Comparison of ENCODE assay signal across 1 cellular context in the genomic region with DNA sequence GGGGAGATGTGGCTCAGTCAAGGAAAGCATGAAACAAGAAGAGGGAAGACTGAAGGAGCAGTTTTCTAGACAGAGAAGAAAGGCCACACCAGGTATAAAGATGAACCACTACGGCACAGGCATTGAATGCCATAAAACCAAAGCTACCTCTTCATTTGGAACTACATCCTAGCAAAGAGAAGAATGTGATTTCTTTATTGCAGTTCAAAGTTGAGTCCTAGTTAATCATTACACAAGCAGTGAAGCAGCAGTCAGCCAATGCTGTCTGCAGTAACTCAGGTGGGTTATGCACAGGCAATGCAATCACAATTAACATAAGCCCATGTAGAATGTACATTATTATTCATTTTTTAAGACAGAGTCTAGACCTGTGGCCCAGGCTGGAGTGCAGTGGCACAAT.
TF ChIP-seq lines count a peak whose summit lies in the region.

No MANE protein-coding gene starts in this region.

TF ChIP-seq in HepG2, 621 proteins besides CTCF, POLR2A, EP300 and RAD21 (continued from another document and continues in another):
- TF ChIP-seq TEF (CRISPR knock-in tag; IDR thresholded peaks at IDR 0.05) = no peak
- no peak for TF ChIP-seq MIER3 (CRISPR knock-in tag; IDR thresholded peaks at IDR 0.05; ENCODE audit: borderline replicate concordance)
- TF ChIP-seq, protein P1, sequence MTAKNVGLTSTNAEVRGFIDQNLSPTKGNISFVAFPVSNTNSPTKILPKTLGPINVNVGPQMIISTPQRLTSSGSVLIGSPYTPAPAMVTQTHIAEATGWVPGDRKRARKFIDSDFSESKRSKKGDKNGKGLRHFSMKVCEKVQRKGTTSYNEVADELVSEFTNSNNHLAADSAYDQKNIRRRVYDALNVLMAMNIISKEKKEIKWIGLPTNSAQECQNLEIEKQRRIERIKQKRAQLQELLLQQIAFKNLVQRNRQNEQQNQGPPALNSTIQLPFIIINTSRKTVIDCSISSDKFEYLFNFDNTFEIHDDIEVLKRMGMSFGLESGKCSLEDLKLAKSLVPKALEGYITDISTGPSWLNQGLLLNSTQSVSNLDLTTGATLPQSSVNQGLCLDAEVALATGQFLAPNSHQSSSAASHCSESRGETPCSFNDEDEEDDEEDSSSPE (CRISPR knock-in tag; IDR thresholded peaks at IDR 0.05) = no peak
- TF ChIP-seq TAF1 (CRISPR knock-in tag; IDR thresholded peaks at IDR 0.05) = no peak
- no peak for TF ChIP-seq NFATC3 (CRISPR knock-in tag; IDR thresholded peaks at IDR 0.05)
- TF ChIP-seq, protein P2, sequence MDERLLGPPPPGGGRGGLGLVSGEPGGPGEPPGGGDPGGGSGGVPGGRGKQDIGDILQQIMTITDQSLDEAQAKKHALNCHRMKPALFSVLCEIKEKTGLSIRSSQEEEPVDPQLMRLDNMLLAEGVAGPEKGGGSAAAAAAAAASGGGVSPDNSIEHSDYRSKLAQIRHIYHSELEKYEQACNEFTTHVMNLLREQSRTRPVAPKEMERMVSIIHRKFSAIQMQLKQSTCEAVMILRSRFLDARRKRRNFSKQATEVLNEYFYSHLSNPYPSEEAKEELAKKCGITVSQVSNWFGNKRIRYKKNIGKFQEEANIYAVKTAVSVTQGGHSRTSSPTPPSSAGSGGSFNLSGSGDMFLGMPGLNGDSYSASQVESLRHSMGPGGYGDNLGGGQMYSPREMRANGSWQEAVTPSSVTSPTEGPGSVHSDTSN (CRISPR knock-in tag; IDR thresholded peaks at IDR 0.05) = no peak
- no peak for TF ChIP-seq FOSL2 (CRISPR knock-in tag; IDR thresholded peaks at IDR 0.05)
- TF ChIP-seq, protein P3, sequence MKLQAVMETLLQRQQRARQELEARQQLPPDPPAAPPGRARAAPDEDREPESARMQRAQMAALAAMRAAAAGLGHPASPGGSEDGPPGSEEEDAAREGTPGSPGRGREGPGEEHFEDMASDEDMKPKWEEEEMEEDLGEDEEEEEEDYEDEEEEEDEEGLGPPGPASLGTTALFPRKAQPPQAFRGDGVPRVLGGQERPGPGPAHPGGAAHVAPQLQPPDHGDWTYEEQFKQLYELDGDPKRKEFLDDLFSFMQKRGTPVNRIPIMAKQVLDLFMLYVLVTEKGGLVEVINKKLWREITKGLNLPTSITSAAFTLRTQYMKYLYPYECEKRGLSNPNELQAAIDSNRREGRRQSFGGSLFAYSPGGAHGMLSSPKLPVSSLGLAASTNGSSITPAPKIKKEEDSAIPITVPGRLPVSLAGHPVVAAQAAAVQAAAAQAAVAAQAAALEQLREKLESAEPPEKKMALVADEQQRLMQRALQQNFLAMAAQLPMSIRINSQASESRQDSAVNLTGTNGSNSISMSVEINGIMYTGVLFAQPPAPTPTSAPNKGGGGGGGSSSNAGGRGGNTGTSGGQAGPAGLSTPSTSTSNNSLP (IDR thresholded peaks at IDR 0.05; ENCODE audit: low read depth, low read length) = peak; percentile 82
- no peak for TF ChIP-seq ELK4 (CRISPR knock-in tag; IDR thresholded peaks at IDR 0.05; ENCODE audit: borderline replicate concordance)
- TF ChIP-seq, protein P4, sequence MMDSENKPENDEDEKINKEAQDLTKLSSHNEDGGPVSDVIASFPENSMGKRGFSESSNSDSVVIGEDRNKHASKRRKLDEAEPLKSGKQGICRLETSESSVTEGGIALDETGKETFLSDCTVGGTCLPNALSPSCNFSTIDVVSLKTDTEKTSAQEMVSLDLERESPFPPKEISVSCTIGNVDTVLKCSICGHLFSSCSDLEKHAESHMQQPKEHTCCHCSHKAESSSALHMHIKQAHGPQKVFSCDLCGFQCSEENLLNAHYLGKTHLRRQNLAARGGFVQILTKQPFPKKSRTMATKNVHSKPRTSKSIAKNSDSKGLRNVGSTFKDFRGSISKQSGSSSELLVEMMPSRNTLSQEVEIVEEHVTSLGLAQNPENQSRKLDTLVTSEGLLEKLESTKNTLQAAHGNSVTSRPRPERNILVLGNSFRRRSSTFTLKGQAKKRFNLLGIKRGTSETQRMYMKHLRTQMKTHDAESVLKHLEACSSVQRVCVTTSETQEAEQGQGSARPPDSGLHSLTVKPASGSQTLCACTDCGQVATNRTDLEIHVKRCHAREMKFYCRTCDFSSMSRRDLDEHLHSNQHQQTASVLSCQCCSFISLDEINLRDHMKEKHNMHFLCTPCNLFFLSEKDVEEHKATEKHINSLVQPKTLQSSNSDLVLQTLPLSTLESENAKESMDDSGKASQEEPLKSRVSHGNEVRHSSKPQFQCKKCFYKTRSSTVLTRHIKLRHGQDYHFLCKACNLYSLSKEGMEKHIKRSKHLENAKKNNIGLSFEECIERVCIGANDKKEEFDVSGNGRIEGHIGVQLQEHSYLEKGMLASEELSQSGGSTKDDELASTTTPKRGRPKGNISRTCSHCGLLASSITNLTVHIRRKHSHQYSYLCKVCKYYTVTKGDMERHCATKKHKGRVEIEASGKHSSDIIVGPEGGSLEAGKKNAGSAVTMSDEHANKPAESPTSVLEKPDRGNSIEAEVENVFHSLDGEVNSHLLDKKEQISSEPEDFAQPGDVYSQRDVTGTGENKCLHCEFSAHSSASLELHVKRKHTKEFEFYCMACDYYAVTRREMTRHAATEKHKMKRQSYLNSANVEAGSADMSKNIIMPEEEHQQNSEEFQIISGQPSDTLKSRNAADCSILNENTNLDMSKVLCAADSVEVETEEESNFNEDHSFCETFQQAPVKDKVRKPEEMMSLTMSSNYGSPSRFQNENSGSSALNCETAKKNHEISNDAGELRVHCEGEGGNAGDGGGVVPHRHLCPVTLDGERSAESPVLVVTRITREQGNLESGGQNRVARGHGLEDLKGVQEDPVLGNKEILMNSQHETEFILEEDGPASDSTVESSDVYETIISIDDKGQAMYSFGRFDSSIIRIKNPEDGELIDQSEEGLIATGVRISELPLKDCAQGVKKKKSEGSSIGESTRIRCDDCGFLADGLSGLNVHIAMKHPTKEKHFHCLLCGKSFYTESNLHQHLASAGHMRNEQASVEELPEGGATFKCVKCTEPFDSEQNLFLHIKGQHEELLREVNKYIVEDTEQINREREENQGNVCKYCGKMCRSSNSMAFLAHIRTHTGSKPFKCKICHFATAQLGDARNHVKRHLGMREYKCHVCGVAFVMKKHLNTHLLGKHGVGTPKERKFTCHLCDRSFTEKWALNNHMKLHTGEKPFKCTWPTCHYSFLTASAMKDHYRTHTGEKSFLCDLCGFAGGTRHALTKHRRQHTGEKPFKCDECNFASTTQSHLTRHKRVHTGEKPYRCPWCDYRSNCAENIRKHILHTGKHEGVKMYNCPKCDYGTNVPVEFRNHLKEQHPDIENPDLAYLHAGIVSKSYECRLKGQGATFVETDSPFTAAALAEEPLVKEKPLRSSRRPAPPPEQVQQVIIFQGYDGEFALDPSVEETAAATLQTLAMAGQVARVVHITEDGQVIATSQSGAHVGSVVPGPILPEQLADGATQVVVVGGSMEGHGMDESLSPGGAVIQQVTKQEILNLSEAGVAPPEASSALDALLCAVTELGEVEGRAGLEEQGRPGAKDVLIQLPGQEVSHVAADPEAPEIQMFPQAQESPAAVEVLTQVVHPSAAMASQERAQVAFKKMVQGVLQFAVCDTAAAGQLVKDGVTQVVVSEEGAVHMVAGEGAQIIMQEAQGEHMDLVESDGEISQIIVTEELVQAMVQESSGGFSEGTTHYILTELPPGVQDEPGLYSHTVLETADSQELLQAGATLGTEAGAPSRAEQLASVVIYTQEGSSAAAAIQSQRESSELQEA (CRISPR knock-in tag; IDR thresholded peaks at IDR 0.05; ENCODE audit: not compliant biosample characterization) = no peak
- no peak for TF ChIP-seq NCOA1 (CRISPR knock-in tag; IDR thresholded peaks at IDR 0.05)
- no peak for TF ChIP-seq ZNF768 (CRISPR knock-in tag; IDR thresholded peaks at IDR 0.05)
- TF ChIP-seq CCDC6 (CRISPR knock-in tag; IDR thresholded peaks at IDR 0.05) = no peak
- no peak for TF ChIP-seq MTF2 (CRISPR knock-in tag; IDR thresholded peaks at IDR 0.05; ENCODE audit: borderline replicate concordance)
- no peak for TF ChIP-seq MED13 (CRISPR knock-in tag; IDR thresholded peaks at IDR 0.05)
- TF ChIP-seq NBN (conservative IDR thresholded peaks at IDR 0.05) = no peak
- no peak for TF ChIP-seq SUZ12 (IDR thresholded peaks at IDR 0.05; ENCODE audit: low read depth, low read length)
- TF ChIP-seq NCOR1 (IDR thresholded peaks at IDR 0.05; ENCODE audit: borderline replicate concordance, low read length) = peak; percentile 28; the same call in 1 of the 2 replicates
- no peak for TF ChIP-seq ZNF605 (CRISPR knock-in tag; IDR thresholded peaks at IDR 0.05)
- no peak for TF ChIP-seq SSRP1 (CRISPR knock-in tag; IDR thresholded peaks at IDR 0.05)
- no peak for TF ChIP-seq ZNF766 (CRISPR knock-in tag; IDR thresholded peaks at IDR 0.05; ENCODE audit: borderline replicate concordance)
- TF ChIP-seq ZNF431 (CRISPR knock-in tag; IDR thresholded peaks at IDR 0.05; ENCODE audit: borderline replicate concordance, low read depth) = no peak
- TF ChIP-seq ZNF839 (CRISPR knock-in tag; IDR thresholded peaks at IDR 0.05; ENCODE audit: borderline replicate concordance) = no peak
- TF ChIP-seq NR1H2 (CRISPR knock-in tag; IDR thresholded peaks at IDR 0.05; ENCODE audit: borderline replicate concordance, low read depth) = no peak
- TF ChIP-seq ATM (IDR thresholded peaks at IDR 0.05; ENCODE audit: borderline replicate concordance) = no peak
- no peak for TF ChIP-seq ZKSCAN1 (IDR thresholded peaks at IDR 0.05; ENCODE audit: low read length)
- TF ChIP-seq NFE2L1 (CRISPR knock-in tag; IDR thresholded peaks at IDR 0.05; ENCODE audit: borderline replicate concordance) = no peak
- TF ChIP-seq ZNF331 (CRISPR knock-in tag; IDR thresholded peaks at IDR 0.05) = 0 out of 2 replicates have a peak, but pooled peaks have one; percentile 37
- no peak for TF ChIP-seq ZNF326 (CRISPR knock-in tag; IDR thresholded peaks at IDR 0.05; ENCODE audit: borderline replicate concordance)
- TF ChIP-seq NKX3-1 (CRISPR knock-in tag; IDR thresholded peaks at IDR 0.05) = no peak
- TF ChIP-seq, protein P5, sequence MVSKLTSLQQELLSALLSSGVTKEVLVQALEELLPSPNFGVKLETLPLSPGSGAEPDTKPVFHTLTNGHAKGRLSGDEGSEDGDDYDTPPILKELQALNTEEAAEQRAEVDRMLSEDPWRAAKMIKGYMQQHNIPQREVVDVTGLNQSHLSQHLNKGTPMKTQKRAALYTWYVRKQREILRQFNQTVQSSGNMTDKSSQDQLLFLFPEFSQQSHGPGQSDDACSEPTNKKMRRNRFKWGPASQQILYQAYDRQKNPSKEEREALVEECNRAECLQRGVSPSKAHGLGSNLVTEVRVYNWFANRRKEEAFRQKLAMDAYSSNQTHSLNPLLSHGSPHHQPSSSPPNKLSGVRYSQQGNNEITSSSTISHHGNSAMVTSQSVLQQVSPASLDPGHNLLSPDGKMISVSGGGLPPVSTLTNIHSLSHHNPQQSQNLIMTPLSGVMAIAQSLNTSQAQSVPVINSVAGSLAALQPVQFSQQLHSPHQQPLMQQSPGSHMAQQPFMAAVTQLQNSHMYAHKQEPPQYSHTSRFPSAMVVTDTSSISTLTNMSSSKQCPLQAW (CRISPR knock-in tag; IDR thresholded peaks at IDR 0.05) = peak; percentile 91
- TF ChIP-seq ZNF563 (CRISPR knock-in tag; IDR thresholded peaks at IDR 0.05) = no peak
- TF ChIP-seq ZNF879 (CRISPR knock-in tag; IDR thresholded peaks at IDR 0.05) = no peak
- TF ChIP-seq RFX3 (CRISPR knock-in tag; IDR thresholded peaks at IDR 0.05) = no peak
- TF ChIP-seq ZNF430 (CRISPR knock-in tag; IDR thresholded peaks at IDR 0.05) = no peak
- no peak for TF ChIP-seq HINFP (CRISPR knock-in tag; IDR thresholded peaks at IDR 0.05; ENCODE audit: low read depth)
- no peak for TF ChIP-seq ZNF562 (CRISPR knock-in tag; IDR thresholded peaks at IDR 0.05; ENCODE audit: borderline replicate concordance)
- TF ChIP-seq ELF1 (CRISPR knock-in tag; IDR thresholded peaks at IDR 0.05) = no peak
- TF ChIP-seq MEIS1 (CRISPR knock-in tag; IDR thresholded peaks at IDR 0.05; ENCODE audit: borderline replicate concordance) = no peak
- TF ChIP-seq ZSCAN25 (CRISPR knock-in tag; IDR thresholded peaks at IDR 0.05) = no peak
- TF ChIP-seq, protein P6, sequence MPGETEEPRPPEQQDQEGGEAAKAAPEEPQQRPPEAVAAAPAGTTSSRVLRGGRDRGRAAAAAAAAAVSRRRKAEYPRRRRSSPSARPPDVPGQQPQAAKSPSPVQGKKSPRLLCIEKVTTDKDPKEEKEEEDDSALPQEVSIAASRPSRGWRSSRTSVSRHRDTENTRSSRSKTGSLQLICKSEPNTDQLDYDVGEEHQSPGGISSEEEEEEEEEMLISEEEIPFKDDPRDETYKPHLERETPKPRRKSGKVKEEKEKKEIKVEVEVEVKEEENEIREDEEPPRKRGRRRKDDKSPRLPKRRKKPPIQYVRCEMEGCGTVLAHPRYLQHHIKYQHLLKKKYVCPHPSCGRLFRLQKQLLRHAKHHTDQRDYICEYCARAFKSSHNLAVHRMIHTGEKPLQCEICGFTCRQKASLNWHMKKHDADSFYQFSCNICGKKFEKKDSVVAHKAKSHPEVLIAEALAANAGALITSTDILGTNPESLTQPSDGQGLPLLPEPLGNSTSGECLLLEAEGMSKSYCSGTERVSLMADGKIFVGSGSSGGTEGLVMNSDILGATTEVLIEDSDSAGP (CRISPR knock-in tag; IDR thresholded peaks at IDR 0.05; ENCODE audit: borderline replicate concordance) = no peak
- no peak for TF ChIP-seq ZNF883 (CRISPR knock-in tag; IDR thresholded peaks at IDR 0.05; ENCODE audit: not compliant biosample characterization)
